ENCODE assay signal across 22 cellular contexts in the genomic region with DNA sequence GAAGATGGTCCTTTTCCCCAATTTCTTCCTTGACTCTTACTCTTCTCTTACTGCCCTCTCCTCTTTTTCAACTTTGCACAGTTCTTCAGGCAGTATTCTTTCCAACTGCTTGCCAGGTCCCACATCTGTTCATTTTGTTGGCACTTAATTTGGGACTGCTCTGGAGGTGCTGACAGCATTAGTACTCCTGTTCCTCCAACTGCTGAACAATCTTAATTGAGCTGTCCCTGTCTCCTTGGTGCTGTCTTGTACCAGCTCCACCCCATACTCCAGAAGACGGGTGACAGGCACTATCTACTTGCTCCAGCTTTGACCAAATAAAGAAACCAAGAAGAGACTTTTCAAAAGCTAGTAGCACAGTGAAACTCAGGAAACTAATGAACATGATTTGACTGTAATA.
"Had no signal": no experiment of that assay in that cellular context is flagged by ENCODE, and none has a peak within 500 bp of the region (broad histone marks: within the 10 kb centered on the region; RNA-seq: fewer than 3 reads in every experiment).

No MANE protein-coding gene starts in this region.

- H3K27me3 ChIP-seq: esophagus muscularis mucosa, foreskin keratinocyte, pancreas, sigmoid colon, testis, tibial artery, upper lobe of left lung, uterus had no signal

- DNase-seq: dermis blood vessel endothelial cell; effector memory CD4-positive, alpha-beta T cell; foreskin keratinocyte; glutamatergic neuron; mesenchymal stem cell; mucosa of descending colon; naive B cell; pancreas; sigmoid colon; stimulated activated CD4-positive, alpha-beta T cell treated with anti-CD3 and anti-CD28 coated beads, Interleukin-2, amount 100 ng/mL, for 24 hours; stimulated activated CD4-positive, alpha-beta T cell treated with anti-CD3 and anti-CD28 coated beads, Interleukin-4, amount 100 ng/mL, for 24 hours; stimulated activated naive CD8-positive, alpha-beta T cell treated with anti-CD3 and anti-CD28 coated beads, Interleukin-15, Interleukin-2, amounts not matched to agents 100 U/mL and 50 U/mL, for 24 hours; substantia nigra; testis; tibial artery; upper lobe of left lung; uterus had no signal

- H3K36me3 ChIP-seq: esophagus muscularis mucosa, neutrophil, pancreas, sigmoid colon, tibial artery, upper lobe of left lung, uterus had no signal

- H3K4me1 ChIP-seq: foreskin keratinocyte, pancreas, testis, tibial artery, upper lobe of left lung, uterus had no signal

- ATAC-seq: foreskin keratinocyte; mucosa of descending colon; natural killer cell treated with Interleukin-12 subunit alpha and Interleukin-12 subunit beta and Interleukin-15 and Interleukin-18, amount 100 ng/mL, for 72 hours; pancreas; stimulated activated memory B cell treated with anti-CD40 and anti-IgM and Interleukin-4, amounts not matched to agents 10 μg/mL and 1 μg/mL and 100 μg/mL, for 72 hours; stimulated activated naive CD8-positive, alpha-beta T cell treated with anti-CD3 and anti-CD28 coated beads, Interleukin-15, Interleukin-2, amounts not matched to agents 100 U/mL and 50 U/mL, for 24 hours had no signal

- H3K27ac ChIP-seq: coronary artery, esophagus muscularis mucosa, foreskin keratinocyte, neutrophil, pancreas, sigmoid colon, testis, tibial artery, upper lobe of left lung, uterus had no signal

- H3K4me3 ChIP-seq: coronary artery, esophagus muscularis mucosa, mucosa of descending colon, pancreas, sigmoid colon, testis, tibial artery, upper lobe of left lung, uterus had no signal

- H3K9me3 ChIP-seq: esophagus muscularis mucosa, mucosa of descending colon, neutrophil, pancreas, sigmoid colon, testis, tibial artery, upper lobe of left lung, uterus had no signal
